Comparison of ENCODE assay signal across 8 cellular contexts in genomic region chr7:80918909-80919721, GRCh38. TPM values are rescaled to one million over a fixed set of nuclear protein-coding genes. Genes with fewer than 3 reads are reported as not detected.
A peak's percentile ranks its signal among the peaks of the same experiment; 100 is the strongest.
DNase-seq lines count a peak whose midpoint lies in the region; ATAC-seq and TF ChIP-seq lines count a peak whose summit lies in the region.

TSS of gene SEMA3C (minus strand) at chr7:80919051. CDS start at chr7:80916781, 2,270 bp downstream.

- no peaks in the 10 kb centered on the region for H3K79me2 ChIP-seq in neural progenitor cell (ENCODE audit: low read depth)

- peaks cover 27% of the 10 kb centered on the region for H3K27me3 Mint-ChIP-seq in activated naive CD4-positive, alpha-beta T cell treated with anti-CD3 and anti-CD28 coated beads, Interleukin-2, amount 10 ng/mL, durations not matched to agents 7 days and 5 days
- peaks cover 64% of the 10 kb centered on the region for H3K27me3 Mint-ChIP-seq in activated naive CD8-positive, alpha-beta T cell treated with anti-CD3 and anti-CD28 coated beads for 36 hours
- peaks cover 8% of the 10 kb centered on the region for H3K27me3 Mint-ChIP-seq in neural progenitor cell (ENCODE audit: insufficient read depth, low read depth)

- no peaks in the 10 kb centered on the region for H4K20me1 ChIP-seq in neural progenitor cell (ENCODE audit: low read depth)

- WGBS in aorta, 2 donors, result 4% methylated on average over 70 to 71 of the region's 71 CpGs

- H3K9me3 ChIP-seq in neural progenitor cell (ENCODE audit: low read depth) (no peaks in the 10 kb centered on the region), aorta (ENCODE audit: control insufficient read depth, low read length) (no peaks in the 10 kb centered on the region)

- no peak within 1 kb of the TSS for H3K27ac Mint-ChIP-seq in activated naive CD4-positive, alpha-beta T cell treated with anti-CD3 and anti-CD28 coated beads, Interleukin-2, amount 10 ng/mL, durations not matched to agents 7 days and 5 days
- H3K27ac Mint-ChIP-seq in activated naive CD8-positive, alpha-beta T cell treated with anti-CD3 and anti-CD28 coated beads for 36 hours, result no peak within 1 kb of the TSS
- peak within 1 kb of the TSS; percentile 82 for H3K27ac Mint-ChIP-seq in neural progenitor cell

- intact Hi-C loops in aorta (cut with DNase I), result loop anchor here (10.0 kb wide), 2 partner anchors 134 to 194 kb away; no protein-coding TSS in a partner anchor

- no peak for TF ChIP-seq CTCF in neural progenitor cell (IDR thresholded peaks at IDR 0.05)

- H3K4me2 ChIP-seq in neural progenitor cell, result peak within 1 kb of the TSS; percentile 86

- no peak within 1 kb of the TSS for H3K27ac ChIP-seq in neural progenitor cell
- peak within 1 kb of the TSS in 1 of 2 donors; percentile 1 for H3K27ac ChIP-seq in aorta (ENCODE audit: low read depth in 1 of 2, low read length in 2 of 2)

- H3K9me3 Mint-ChIP-seq in activated naive CD4-positive, alpha-beta T cell treated with anti-CD3 and anti-CD28 coated beads, Interleukin-2, amount 10 ng/mL, durations not matched to agents 7 days and 5 days, result no peaks in the 10 kb centered on the region
- H3K9me3 Mint-ChIP-seq in activated naive CD8-positive, alpha-beta T cell treated with anti-CD3 and anti-CD28 coated beads for 36 hours, result no peaks in the 10 kb centered on the region
- H3K9me3 Mint-ChIP-seq in neural progenitor cell, result no peaks in the 10 kb centered on the region

- H3K4me3 ChIP-seq in neural progenitor cell (peak within 1 kb of the TSS; percentile 58), aorta (ENCODE audit: low read length in 2 of 2) (peak within 1 kb of the TSS; percentile 58 to 70)

- peaks cover 5% of the 10 kb centered on the region for H3K4me1 Mint-ChIP-seq in activated naive CD4-positive, alpha-beta T cell treated with anti-CD3 and anti-CD28 coated beads, Interleukin-2, amount 10 ng/mL, durations not matched to agents 7 days and 5 days
- H3K4me1 Mint-ChIP-seq in activated naive CD8-positive, alpha-beta T cell treated with anti-CD3 and anti-CD28 coated beads for 36 hours, result peaks cover 4% of the 10 kb centered on the region
- H3K4me1 Mint-ChIP-seq in neural progenitor cell, result peaks cover 41% of the 10 kb centered on the region

- no peak within 1 kb of the TSS for H3K9ac ChIP-seq in neural progenitor cell

- H2AFZ ChIP-seq in neural progenitor cell (replicated peaks), result peak within 1 kb of the TSS; percentile 86

- H3K4me1 ChIP-seq in neural progenitor cell (peaks cover 4% of the 10 kb centered on the region), aorta (ENCODE audit: control insufficient read depth in 1 of 2, insufficient read depth in 2 of 2, low read length in 2 of 2) (no peaks in the 10 kb centered on the region)

- no peak within 1 kb of the TSS for H3K4me3 Mint-ChIP-seq in activated naive CD4-positive, alpha-beta T cell treated with anti-CD3 and anti-CD28 coated beads, Interleukin-2, amount 10 ng/mL, durations not matched to agents 7 days and 5 days
- H3K4me3 Mint-ChIP-seq in activated naive CD8-positive, alpha-beta T cell treated with anti-CD3 and anti-CD28 coated beads for 36 hours, result peak within 1 kb of the TSS; percentile 48
- peak within 1 kb of the TSS; percentile 90 for H3K4me3 Mint-ChIP-seq in neural progenitor cell

- H3F3A ChIP-seq in neural progenitor cell (ENCODE audit: low read depth), result peaks cover 20% of the 10 kb centered on the region

- CTCF ChIA-PET in activated naive CD4-positive, alpha-beta T cell treated with anti-CD3 and anti-CD28 coated beads, Interleukin-2, amount 10 ng/mL, durations not matched to agents 7 days and 5 days (lab: Charles Lee), result no interaction called here

- DNase-seq in activated naive CD4-positive, alpha-beta T cell treated with anti-CD3 and anti-CD28 coated beads, Interleukin-2, amount 10 ng/mL, durations not matched to agents 7 days and 5 days, result peak; percentile 22
- no peak for DNase-seq in activated naive CD4-positive, alpha-beta T cell (lab: John Stamatoyannopoulos, UW)
- DNase-seq in NCI-H345 (lab: John Stamatoyannopoulos, UW) (peak; percentile 83), glomerular visceral epithelial cell (ENCODE audit: extremely low spot score) (peak; percentile 96), neural progenitor cell (ENCODE audit: low spot score) (peak; percentile 97), aorta (peak; percentile 92 to 96)
- DNase-seq in activated naive CD8-positive, alpha-beta T cell treated with anti-CD3 and anti-CD28 coated beads for 36 hours, result peak; percentile 55

- peaks cover 22% of the 10 kb centered on the region for H3K27me3 ChIP-seq in neural progenitor cell
- H3K27me3 ChIP-seq in aorta (ENCODE audit: control insufficient read depth in 1 of 2, insufficient read depth in 2 of 2, low read length in 1 of 2), result no peaks in the 10 kb centered on the region

- H3K36me3 ChIP-seq in neural progenitor cell, result no peaks in the 10 kb centered on the region
- no peaks in the 10 kb centered on the region for H3K36me3 ChIP-seq in aorta (ENCODE audit: control insufficient read depth in 1 of 2, insufficient read depth in 2 of 2, low read length in 1 of 2)

- ATAC-seq in HG03064 (IDR thresholded peaks at IDR 0.05; ENCODE audit: low read depth, unreplicated experiment) (peak; percentile 72), aorta (ENCODE audit: low FRiP score) (peak; percentile 97)

- no peaks in the 10 kb centered on the region for H3K36me3 Mint-ChIP-seq in activated naive CD4-positive, alpha-beta T cell treated with anti-CD3 and anti-CD28 coated beads, Interleukin-2, amount 10 ng/mL, durations not matched to agents 7 days and 5 days
- no peaks in the 10 kb centered on the region for H3K36me3 Mint-ChIP-seq in activated naive CD8-positive, alpha-beta T cell treated with anti-CD3 and anti-CD28 coated beads for 36 hours
- H3K36me3 Mint-ChIP-seq in neural progenitor cell, result peaks cover 7% of the 10 kb centered on the region

RNA-seq across cellular contexts. Expression of gene SEMA3C, which starts in this region (rescaled TPM):
- total RNA-seq in activated naive CD8-positive, alpha-beta T cell treated with anti-CD3 and anti-CD28 coated beads for 36 hours, result not detected
- total RNA-seq in neural progenitor cell (ENCODE audit: low replicate concordance) (0.28 and 0.54 TPM in 2 replicates), aorta (10 to 100 TPM; 19.8 to 86.8 TPM)
- polyA plus RNA-seq in aorta, result 10 to 100 TPM in 1 of 2 donors, 1 to 10 TPM in 1; 3.3 to 11.9 TPM

Comparison
In these comparisons a context has a peak if more than half of its experiments do, and no peak if none do; other contexts are left out.
1. RNA of gene SEMA3C (total RNA-seq): 19.8 to 86.8 TPM in aorta; 0.28 to 0.54 TPM in neural progenitor cell and not detected in activated naive CD8-positive, alpha-beta T cell treated with anti-CD3 and anti-CD28 coated beads for 36 hours; every median in the first group is over 10 times any median in the second.
2. DNase-seq: peak in activated naive CD4-positive, alpha-beta T cell treated with anti-CD3 and anti-CD28 coated beads, Interleukin-2, amount 10 ng/mL, durations not matched to agents 7 days and 5 days (single experiment), NCI-H345 (single experiment), glomerular visceral epithelial cell (single experiment) and aorta (2 of 2); none in activated naive CD4-positive, alpha-beta T cell (0 of 4).
3. Peak in DNase-seq in activated naive CD8-positive, alpha-beta T cell treated with anti-CD3 and anti-CD28 coated beads for 36 hours; RNA of the gene not detected or under 1 TPM.
4. Peak in DNase-seq, H3K4me3 ChIP-seq and H3K4me2 ChIP-seq in neural progenitor cell; RNA of the gene not detected or under 1 TPM.